ENCODE assay signal across 8 cellular contexts in genomic region chr2:85537600-85538506, GRCh38. TPM values are rescaled to one million over a fixed set of nuclear protein-coding genes. Genes with fewer than 3 reads are reported as not detected.
DNase-seq lines count a peak whose midpoint lies in the region; ATAC-seq and TF ChIP-seq lines count a peak whose summit lies in the region.

No MANE protein-coding gene starts in this region.

- peaks cover 0 to 3% (median 0%) of the 10 kb centered on the region in 8 donors for H3K9me3 Mint-ChIP-seq in CD4-positive, alpha-beta memory T cell
- H3K9me3 Mint-ChIP-seq in activated naive CD8-positive, alpha-beta T cell treated with anti-CD3 and anti-CD28 coated beads, Interleukin-2, amount 10 ng/mL, durations not matched to agents 7 days and 5 days = no peaks in the 10 kb centered on the region

- peaks cover 70% of the 10 kb centered on the region for H3K79me2 ChIP-seq in PC-3 (ENCODE audit: low read length)

- no peaks in the 10 kb centered on the region for H3K9me3 ChIP-seq in CD4-positive, alpha-beta memory T cell (ENCODE audit: control insufficient read depth in 1 of 2, low read length in 2 of 2)
- H3K9me3 ChIP-seq in PC-3 (ENCODE audit: low read length) = no peaks in the 10 kb centered on the region

- peaks cover 30% of the 10 kb centered on the region for H3F3A ChIP-seq in PC-3 (ENCODE audit: low read length, unreplicated experiment)

- peak; percentile 8 for ATAC-seq in PC-3
- no peak for ATAC-seq in activated naive CD8-positive, alpha-beta T cell treated with anti-CD3 and anti-CD28 coated beads, Interleukin-2, amount 10 ng/mL, durations not matched to agents 7 days and 5 days (ENCODE audit: low read depth)
- ATAC-seq in Right ventricle myocardium superior (ENCODE audit: poor library complexity) = peak; percentile 28
- peak; percentile 0 for ATAC-seq in omental fat pad (ENCODE audit: low FRiP score)
- ATAC-seq in HG03196 (IDR thresholded peaks at IDR 0.05; ENCODE audit: unreplicated experiment) = no peak

- peak overlapping the region; percentile 83 for H3K27ac ChIP-seq in CD4-positive, alpha-beta memory T cell (ENCODE audit: low read depth, low read length)
- H3K27ac ChIP-seq in PC-3 (ENCODE audit: low read length) = peak overlapping the region; percentile 97

- peak overlapping the region; percentile 59 for H2AFZ ChIP-seq in PC-3 (ENCODE audit: low read length)

- DNase-seq in CD4-positive, alpha-beta memory T cell = peak; percentile 17 to 53 (median 26)
- DNase-seq in HFF-Myc (ENCODE audit: extremely low read depth, low read depth) (no peak), PC-3 (peak; percentile 31), Right ventricle myocardium superior (peak; percentile 74), omental fat pad (ENCODE audit: low spot score) (no peak), 8988T (no peak)
- DNase-seq in activated naive CD8-positive, alpha-beta T cell treated with anti-CD3 and anti-CD28 coated beads, Interleukin-2, amount 10 ng/mL, durations not matched to agents 7 days and 5 days = peak; percentile 55

- H3K4me3 ChIP-seq in CD4-positive, alpha-beta memory T cell (ENCODE audit: low read length in 2 of 2) = peak overlapping the region; percentile 78 to 98
- peak overlapping the region; percentile 96 for H3K4me3 ChIP-seq in HFF-Myc (replicated peaks; ENCODE audit: low read depth, low read length)
- peak overlapping the region; percentile 95 for H3K4me3 ChIP-seq in PC-3 (ENCODE audit: low read length)

- H3K9ac ChIP-seq in PC-3 (ENCODE audit: low read length) = peak overlapping the region; percentile 100

- CTCF ChIA-PET in CD4-positive, alpha-beta memory T cell (lab: Charles Lee; ENCODE audit: partially characterized antibody) = interaction anchor here (1.0 to 12.4 kb wide), 9 partner anchors 15 to 125 kb away, joined by 3 to 144 read pairs (median 4); partner anchors contain the start of genes GGCX and SH2D6
- CTCF ChIA-PET in PC-3 (lab: Charles Lee) = no interaction called here

- POLR2A ChIA-PET in CD4-positive, alpha-beta memory T cell (lab: Charles Lee; ENCODE audit: partially characterized antibody) = interaction anchor here (1.0 to 7.2 kb wide), 29 partner anchors 9 to 231 kb away, joined by 3 to 119 read pairs (median 12); partner anchors contain the start of genes C2orf68, ELMOD3, GGCX and RETSAT
- POLR2A ChIA-PET in PC-3 (lab: Charles Lee; ENCODE audit: unreplicated experiment) = interaction anchor here (0.6 to 3.5 kb wide), 8 partner anchors 8 to 225 kb away, joined by 3 to 27 read pairs (median 4); no protein-coding TSS in a partner anchor
- POLR2A ChIA-PET in activated naive CD8-positive, alpha-beta T cell treated with anti-CD3 and anti-CD28 coated beads, Interleukin-2, amount 10 ng/mL, durations not matched to agents 7 days and 5 days (lab: Charles Lee) = interaction anchor here (0.8 to 8.2 kb wide), 21 partner anchors 9 to 904 kb away, joined by 3 to 116 read pairs (median 12); partner anchors contain the start of genes C2orf68, ELMOD3, GGCX and KDM3A

- H3K27me3 Mint-ChIP-seq in CD4-positive, alpha-beta memory T cell = no peaks in the 10 kb centered on the region
- H3K27me3 Mint-ChIP-seq in activated naive CD8-positive, alpha-beta T cell treated with anti-CD3 and anti-CD28 coated beads, Interleukin-2, amount 10 ng/mL, durations not matched to agents 7 days and 5 days = peaks cover 2% of the 10 kb centered on the region

- H3K4me3 Mint-ChIP-seq in CD4-positive, alpha-beta memory T cell = peak overlapping the region; percentile 93 to 97 (median 95)
- H3K4me3 Mint-ChIP-seq in activated naive CD8-positive, alpha-beta T cell treated with anti-CD3 and anti-CD28 coated beads, Interleukin-2, amount 10 ng/mL, durations not matched to agents 7 days and 5 days = peak overlapping the region; percentile 94

- H3K4me1 ChIP-seq in CD4-positive, alpha-beta memory T cell (ENCODE audit: insufficient read depth, low read length) = peaks cover 42% of the 10 kb centered on the region
- peaks cover 44% of the 10 kb centered on the region for H3K4me1 ChIP-seq in PC-3 (ENCODE audit: insufficient read depth, low read length)

- H3K36me3 ChIP-seq in CD4-positive, alpha-beta memory T cell (ENCODE audit: insufficient read depth, low read length) = peaks cover 17% of the 10 kb centered on the region
- H3K36me3 ChIP-seq in PC-3 (ENCODE audit: low read depth, low read length) = peaks cover 35% of the 10 kb centered on the region

- peak overlapping the region; percentile 99 for H3K4me2 ChIP-seq in PC-3 (ENCODE audit: low read length)

- TSS peak; percentile 68 for BruUV-seq in PC-3 (replicated peaks; lab: Mats Ljungman, UMichigan)

- no peaks in the 10 kb centered on the region for H3K9me2 ChIP-seq in PC-3 (replicated peaks; ENCODE audit: low read length)

- peak overlapping the region; percentile 91 to 97 (median 95) for H3K27ac Mint-ChIP-seq in CD4-positive, alpha-beta memory T cell
- H3K27ac Mint-ChIP-seq in activated naive CD8-positive, alpha-beta T cell treated with anti-CD3 and anti-CD28 coated beads, Interleukin-2, amount 10 ng/mL, durations not matched to agents 7 days and 5 days = peak overlapping the region; percentile 94

- peaks cover 31 to 54% (median 41%) of the 10 kb centered on the region in 4 donors for H3K4me1 Mint-ChIP-seq in CD4-positive, alpha-beta memory T cell
- peaks cover 28% of the 10 kb centered on the region for H3K4me1 Mint-ChIP-seq in activated naive CD8-positive, alpha-beta T cell treated with anti-CD3 and anti-CD28 coated beads, Interleukin-2, amount 10 ng/mL, durations not matched to agents 7 days and 5 days

- TF ChIP-seq CTCF in HFF-Myc (IDR thresholded peaks at IDR 0.05; ENCODE audit: low read depth, low read length, missing control alignments) (no peak), PC-3 (conservative IDR thresholded peaks at IDR 0.05; ENCODE audit: low read depth, low read length) (no peak), omental fat pad (IDR thresholded peaks at IDR 0.05) (no peak)

- no peaks in the 10 kb centered on the region for H3K27me3 ChIP-seq in CD4-positive, alpha-beta memory T cell (ENCODE audit: insufficient read depth, low read length)
- H3K27me3 ChIP-seq in PC-3 (ENCODE audit: low read length) = no peaks in the 10 kb centered on the region

- intact Hi-C loops in CD4-positive, alpha-beta memory T cell (cut with micrococcal nuclease) = loop anchor here (1.0 to 2.0 kb wide), 2 partner anchors 79 to 184 kb away; partner anchors contain the start of genes ELMOD3, RETSAT and USP39
- intact Hi-C loops in PC-3 (cut with micrococcal nuclease) = loop anchor here (1.0 to 2.0 kb wide), 4 partner anchors 21 to 117 kb away; no protein-coding TSS in a partner anchor
- intact Hi-C loops in Right ventricle myocardium superior (cut with DNase I) = loop anchor here (5.0 kb wide), 2 partner anchors 36 to 101 kb away; no protein-coding TSS in a partner anchor

- peaks cover 17 to 40% of the 10 kb centered on the region in 2 donors for H3K36me3 Mint-ChIP-seq in CD4-positive, alpha-beta memory T cell
- peaks cover 28% of the 10 kb centered on the region for H3K36me3 Mint-ChIP-seq in activated naive CD8-positive, alpha-beta T cell treated with anti-CD3 and anti-CD28 coated beads, Interleukin-2, amount 10 ng/mL, durations not matched to agents 7 days and 5 days

- peaks cover 38% of the 10 kb centered on the region for H4K20me1 ChIP-seq in PC-3 (ENCODE audit: low read length)

RNA-seq across cellular contexts. Expression of gene MAT2A, which starts 1.1 kb away (rescaled TPM):
- 100 to 1,000 TPM; 177 to 182 TPM for total RNA-seq in CD4-positive, alpha-beta memory T cell
- 100 to 1,000 TPM in 1 of 2 donors, 10 to 100 TPM in 1; 75.4 to 126 TPM for polyA plus RNA-seq in CD4-positive, alpha-beta memory T cell
- total RNA-seq in PC-3 (2014; rRNA removed) (304 and 309 TPM in 2 replicates), Right ventricle myocardium superior (116 TPM), omental fat pad (1,000 to 10,000 TPM in 1 of 4 donors, 100 to 1,000 TPM in 3; 223 to 1,046 (median 437) TPM)
- total RNA-seq in activated naive CD8-positive, alpha-beta T cell treated with anti-CD3 and anti-CD28 coated beads, Interleukin-2, amount 10 ng/mL, durations not matched to agents 7 days and 5 days = 100 to 1,000 TPM; 218 to 222 TPM

RNA-seq across cellular contexts. Expression of gene GGCX, which starts 23.4 kb away (rescaled TPM):
- 10 to 100 TPM; 28.5 to 38.1 TPM for total RNA-seq in CD4-positive, alpha-beta memory T cell
- polyA plus RNA-seq in CD4-positive, alpha-beta memory T cell = 10 to 100 TPM in 1 of 2 donors, 1 to 10 TPM in 1; 8.4 to 11.0 TPM
- total RNA-seq in PC-3 (2014; rRNA removed) (34.8 and 46.7 TPM in 2 replicates), Right ventricle myocardium superior (25.1 TPM), omental fat pad (10 to 100 TPM; 24.7 to 44.1 (median 39.8) TPM)
- 10 to 100 TPM; 24.8 to 26.8 TPM for total RNA-seq in activated naive CD8-positive, alpha-beta T cell treated with anti-CD3 and anti-CD28 coated beads, Interleukin-2, amount 10 ng/mL, durations not matched to agents 7 days and 5 days

RNA-seq across cellular contexts. Expression of gene VAMP8, which starts 39.5 kb away (rescaled TPM):
- 100 to 1,000 TPM in 1 of 2 experiments, 10 to 100 TPM in 1; 98.5 to 107 TPM for total RNA-seq in CD4-positive, alpha-beta memory T cell
- polyA plus RNA-seq in CD4-positive, alpha-beta memory T cell = 100 to 1,000 TPM; 401 to 612 TPM
- total RNA-seq in PC-3 (2014; rRNA removed) = 141 and 142 TPM in 2 replicates
- 100 to 1,000 TPM; 128 to 135 TPM for total RNA-seq in activated naive CD8-positive, alpha-beta T cell treated with anti-CD3 and anti-CD28 coated beads, Interleukin-2, amount 10 ng/mL, durations not matched to agents 7 days and 5 days
- 16.9 TPM for total RNA-seq in Right ventricle myocardium superior
- 10 to 100 TPM; 23.3 to 48.7 (median 46.1) TPM for total RNA-seq in omental fat pad

RNA-seq across cellular contexts. Expression of gene VAMP5, which starts 46.4 kb away (rescaled TPM):
- total RNA-seq in CD4-positive, alpha-beta memory T cell = 10 to 100 TPM; 25.5 to 25.6 TPM
- 100 to 1,000 TPM; 109 to 136 TPM for polyA plus RNA-seq in CD4-positive, alpha-beta memory T cell
- 0.40 TPM in 1 of 2 replicates, not detected in the other for total RNA-seq in PC-3 (2014; rRNA removed)
- 10 to 100 TPM; 66.7 to 70.8 TPM for total RNA-seq in activated naive CD8-positive, alpha-beta T cell treated with anti-CD3 and anti-CD28 coated beads, Interleukin-2, amount 10 ng/mL, durations not matched to agents 7 days and 5 days
- total RNA-seq in Right ventricle myocardium superior = 56.3 TPM
- total RNA-seq in omental fat pad = 100 to 1,000 TPM in 1 of 4 donors, 10 to 100 TPM in 3; 51.4 to 116 (median 85.0) TPM

RNA-seq across cellular contexts. Expression of gene RNF181, which starts 57.7 kb away (rescaled TPM):
- total RNA-seq in CD4-positive, alpha-beta memory T cell = 10 to 100 TPM; 73.6 to 77.1 TPM
- polyA plus RNA-seq in CD4-positive, alpha-beta memory T cell = 100 to 1,000 TPM; 176 to 215 TPM
- total RNA-seq in PC-3 (2014; rRNA removed) = 170 and 225 TPM in 2 replicates
- 10 to 100 TPM; 96.4 to 97.4 TPM for total RNA-seq in activated naive CD8-positive, alpha-beta T cell treated with anti-CD3 and anti-CD28 coated beads, Interleukin-2, amount 10 ng/mL, durations not matched to agents 7 days and 5 days
- 74.5 TPM for total RNA-seq in Right ventricle myocardium superior
- 100 to 1,000 TPM in 3 of 4 donors, 10 to 100 TPM in 1; 94.7 to 216 (median 144) TPM for total RNA-seq in omental fat pad

Comparison
In these comparisons a context has a peak if more than half of its experiments do, and no peak if none do; other contexts are left out.
1. DNase-seq: peak in CD4-positive, alpha-beta memory T cell (5 of 5), PC-3 (single experiment), activated naive CD8-positive, alpha-beta T cell treated with anti-CD3 and anti-CD28 coated beads, Interleukin-2, amount 10 ng/mL, durations not matched to agents 7 days and 5 days (single experiment) and Right ventricle myocardium superior (single experiment); none in HFF-Myc (single experiment), omental fat pad (single experiment) and 8988T (single experiment).
2. ATAC-seq: peak in PC-3 (single experiment), Right ventricle myocardium superior (single experiment) and omental fat pad (single experiment); none in activated naive CD8-positive, alpha-beta T cell treated with anti-CD3 and anti-CD28 coated beads, Interleukin-2, amount 10 ng/mL, durations not matched to agents 7 days and 5 days (single experiment) and HG03196 (single experiment).
3. Peak in every context shown above with its lines, with median percentiles within 50 percentile points of each other: H3K4me3 ChIP-seq.